31 cellular contexts compared by ENCODE assay signal in genomic region chr11:12528487-12528886, GRCh38.
"Had no signal": no experiment of that assay in that cellular context is flagged by ENCODE, and none has a peak within 500 bp of the region (broad histone marks: within the 10 kb centered on the region; RNA-seq: fewer than 3 reads in every experiment).

No MANE protein-coding gene starts in this region.

- H3K4me1 ChIP-seq: gastrocnemius medialis, left lung, uterus had no signal

- H3K36me3 Mint-ChIP-seq: activated naive CD4-positive, alpha-beta T cell treated with anti-CD3 and anti-CD28 coated beads, Interleukin-2, amount 10 ng/mL, durations not matched to agents 7 days and 5 days; natural killer cell treated with Interleukin-12 subunit alpha and Interleukin-12 subunit beta and Interleukin-15 and Interleukin-18, amount 100 ng/mL, for 72 hours; stimulated activated effector memory CD8-positive, alpha-beta T cell treated with anti-CD3 and anti-CD28 coated beads, Interleukin-12 subunit alpha, Interleukin-12 subunit beta, amount 100 ng/mL, for 72 hours had no signal

- FAIRE-seq: astrocyte, endometrium, islet of Langerhans had no signal

- H3K27ac ChIP-seq: gastrocnemius medialis, left lung, lower lobe of right lung, right atrium auricular region, thoracic aorta, uterus had no signal

- H3K4me3 ChIP-seq: gastrocnemius medialis, left lung, lower lobe of right lung, right atrium auricular region, thoracic aorta, uterus had no signal

- H3K4me1 Mint-ChIP-seq: activated CD4-positive, alpha-beta memory T cell treated with anti-CD3 and anti-CD28 coated beads, Interleukin-2, amount 10 ng/mL, durations not matched to agents 7 days and 5 days; activated CD4-positive, alpha-beta T cell treated with anti-CD3 and anti-CD28 coated beads, Interleukin-2, amount 10 ng/mL, durations not matched to agents 24 days and 14 days; activated naive CD4-positive, alpha-beta T cell treated with anti-CD3 and anti-CD28 coated beads, Interleukin-2, amount 10 ng/mL, durations not matched to agents 7 days and 5 days; central memory CD8-positive, alpha-beta T cell; stimulated activated effector memory CD8-positive, alpha-beta T cell treated with anti-CD3 and anti-CD28 coated beads, Interleukin-12 subunit alpha, Interleukin-12 subunit beta, amount 100 ng/mL, for 72 hours had no signal

- H3K4me3 Mint-ChIP-seq: activated CD4-positive, alpha-beta memory T cell treated with anti-CD3 and anti-CD28 coated beads, Interleukin-2, amount 10 ng/mL, durations not matched to agents 7 days and 5 days; activated CD4-positive, alpha-beta T cell treated with anti-CD3 and anti-CD28 coated beads, Interleukin-2, amount 10 ng/mL, durations not matched to agents 24 days and 14 days; activated naive CD4-positive, alpha-beta T cell treated with anti-CD3 and anti-CD28 coated beads, Interleukin-2, amount 10 ng/mL, durations not matched to agents 7 days and 5 days; activated T-cell treated with anti-CD3 and anti-CD28 coated beads, Interleukin-2, amount 50 U/mL, for 24 hours; central memory CD8-positive, alpha-beta T cell; natural killer cell treated with Interleukin-12 subunit alpha and Interleukin-12 subunit beta and Interleukin-15 and Interleukin-18, amount 100 ng/mL, for 72 hours; stimulated activated effector memory CD8-positive, alpha-beta T cell treated with anti-CD3 and anti-CD28 coated beads, Interleukin-12 subunit alpha, Interleukin-12 subunit beta, amount 100 ng/mL, for 72 hours; stimulated activated naive CD8-positive, alpha-beta T cell treated with anti-CD3 and anti-CD28 coated beads, Interleukin-15, Interleukin-2, amounts not matched to agents 100 ng/mL and 50 ng/mL, for 24 hours; T-helper 1 cell treated with Interleukin-12 subunit alpha and Interleukin-12 subunit beta and Interleukin-4 antibody, amounts not matched to agents 30 μg/mL and 1 μg/mL, for 36 hours; type B pancreatic cell had no signal

- H3K27ac Mint-ChIP-seq: activated CD4-positive, alpha-beta memory T cell treated with anti-CD3 and anti-CD28 coated beads, Interleukin-2, amount 10 ng/mL, durations not matched to agents 7 days and 5 days; activated CD4-positive, alpha-beta T cell treated with anti-CD3 and anti-CD28 coated beads, Interleukin-2, amount 10 ng/mL, durations not matched to agents 24 days and 14 days; activated naive CD4-positive, alpha-beta T cell treated with anti-CD3 and anti-CD28 coated beads, Interleukin-2, amount 10 ng/mL, durations not matched to agents 7 days and 5 days; activated T-cell treated with anti-CD3 and anti-CD28 coated beads, Interleukin-2, amount 50 U/mL, for 24 hours; natural killer cell treated with Interleukin-12 subunit alpha and Interleukin-12 subunit beta and Interleukin-15 and Interleukin-18, amount 100 ng/mL, for 72 hours; stimulated activated effector memory CD8-positive, alpha-beta T cell treated with anti-CD3 and anti-CD28 coated beads, Interleukin-12 subunit alpha, Interleukin-12 subunit beta, amount 100 ng/mL, for 72 hours; stimulated activated naive CD8-positive, alpha-beta T cell treated with anti-CD3 and anti-CD28 coated beads, Interleukin-15, Interleukin-2, amounts not matched to agents 100 ng/mL and 50 ng/mL, for 24 hours; T-helper 1 cell treated with Interleukin-12 subunit alpha and Interleukin-12 subunit beta and Interleukin-4 antibody, amounts not matched to agents 30 μg/mL and 1 μg/mL, for 36 hours; type B pancreatic cell had no signal

- ATAC-seq: gastrocnemius medialis; left lung; natural killer cell treated with Interleukin-12 subunit alpha and Interleukin-12 subunit beta and Interleukin-15 and Interleukin-18, amount 100 ng/mL, for 72 hours; stimulated activated effector memory CD8-positive, alpha-beta T cell treated with anti-CD3 and anti-CD28 coated beads, Interleukin-12 subunit alpha, Interleukin-12 subunit beta, amount 100 ng/mL, for 72 hours had no signal

- DNase-seq: activated CD4-positive, alpha-beta memory T cell treated with anti-CD3 and anti-CD28 coated beads, Interleukin-2, amount 10 ng/mL, durations not matched to agents 7 days and 5 days; activated CD4-positive, alpha-beta T cell treated with anti-CD3 and anti-CD28 coated beads, Interleukin-2, amount 10 ng/mL, durations not matched to agents 24 days and 14 days; activated CD4-positive, CD25-positive, alpha-beta regulatory T cell treated with anti-CD3 and anti-CD28 coated beads, Interleukin-2, amount 50 U/mL, for 72 hours; activated CD8-positive, alpha-beta memory T cell treated with anti-CD3 and anti-CD28 coated beads, Interleukin-2, amount 50 U/mL, for 48 hours; activated gamma-delta T cell; activated naive CD4-positive, alpha-beta T cell treated with anti-CD3 and anti-CD28 coated beads, Interleukin-2, amount 10 ng/mL, durations not matched to agents 7 days and 5 days; activated T-cell treated with anti-CD3 and anti-CD28 coated beads, Interleukin-2, amount 50 U/mL, for 24 hours; amniotic stem cell; dermis blood vessel endothelial cell; effector CD4-positive, alpha-beta T cell; erythroblast; gastrocnemius medialis; glutamatergic neuron; left lung; lower lobe of right lung; mesendoderm; stimulated activated CD4-positive, alpha-beta T cell treated with anti-CD3 and anti-CD28 coated beads, Interleukin-4, amount 100 ng/mL, for 1 hour; SW 1271; T-helper 9 cell; uterus had no signal

- H3K27me3 Mint-ChIP-seq: activated CD4-positive, alpha-beta memory T cell treated with anti-CD3 and anti-CD28 coated beads, Interleukin-2, amount 10 ng/mL, durations not matched to agents 7 days and 5 days; activated naive CD4-positive, alpha-beta T cell treated with anti-CD3 and anti-CD28 coated beads, Interleukin-2, amount 10 ng/mL, durations not matched to agents 7 days and 5 days; activated T-cell treated with anti-CD3 and anti-CD28 coated beads, Interleukin-2, amount 50 U/mL, for 24 hours; stimulated activated naive CD8-positive, alpha-beta T cell treated with anti-CD3 and anti-CD28 coated beads, Interleukin-15, Interleukin-2, amounts not matched to agents 100 ng/mL and 50 ng/mL, for 24 hours; type B pancreatic cell had no signal

- H3K9me3 Mint-ChIP-seq: activated CD4-positive, alpha-beta memory T cell treated with anti-CD3 and anti-CD28 coated beads, Interleukin-2, amount 10 ng/mL, durations not matched to agents 7 days and 5 days; activated CD4-positive, alpha-beta T cell treated with anti-CD3 and anti-CD28 coated beads, Interleukin-2, amount 10 ng/mL, durations not matched to agents 24 days and 14 days; activated naive CD4-positive, alpha-beta T cell treated with anti-CD3 and anti-CD28 coated beads, Interleukin-2, amount 10 ng/mL, durations not matched to agents 7 days and 5 days; activated T-cell treated with anti-CD3 and anti-CD28 coated beads, Interleukin-2, amount 50 U/mL, for 24 hours; central memory CD8-positive, alpha-beta T cell; natural killer cell treated with Interleukin-12 subunit alpha and Interleukin-12 subunit beta and Interleukin-15 and Interleukin-18, amount 100 ng/mL, for 72 hours; stimulated activated effector memory CD8-positive, alpha-beta T cell treated with anti-CD3 and anti-CD28 coated beads, Interleukin-12 subunit alpha, Interleukin-12 subunit beta, amount 100 ng/mL, for 72 hours; stimulated activated naive CD8-positive, alpha-beta T cell treated with anti-CD3 and anti-CD28 coated beads, Interleukin-15, Interleukin-2, amounts not matched to agents 100 ng/mL and 50 ng/mL, for 24 hours; T-helper 1 cell treated with Interleukin-12 subunit alpha and Interleukin-12 subunit beta and Interleukin-4 antibody, amounts not matched to agents 30 μg/mL and 1 μg/mL, for 36 hours; type B pancreatic cell had no signal

- H3K27me3 ChIP-seq: gastrocnemius medialis, left lung, right atrium auricular region, uterus had no signal

- H3K9me3 ChIP-seq: gastrocnemius medialis, left lung, lower lobe of right lung, right atrium auricular region, thoracic aorta, uterus had no signal

- H3K36me3 ChIP-seq: gastrocnemius medialis, uterus had no signal
